ENCODE assay signal across 26 cellular contexts in genomic region chr17:56175299-56175935, GRCh38. TPM values are rescaled to one million over a fixed set of nuclear protein-coding genes. Genes with fewer than 3 reads are reported as not detected.
DNase-seq lines count a peak whose midpoint lies in the region; ATAC-seq and TF ChIP-seq lines count a peak whose summit lies in the region.
"Had no signal": no experiment of that assay in that cellular context is flagged by ENCODE, and none has a peak within 500 bp of the region (broad histone marks: within the 10 kb centered on the region; RNA-seq: fewer than 3 reads in every experiment).

No MANE protein-coding gene starts in this region.

- peak overlapping the region; percentile 74 for H3K27ac Mint-ChIP-seq in Caco-2 (ENCODE audit: unreplicated experiment)
- peak overlapping the region in 1 of 9 donors; percentile 16 for H3K27ac Mint-ChIP-seq in naive thymus-derived CD4-positive, alpha-beta T cell
- H3K27ac Mint-ChIP-seq: CD4-positive, alpha-beta memory T cell; naive thymus-derived CD8-positive, alpha-beta T cell; T-helper 2 cell treated with Interferon-gamma antibody and Interleukin-4, amounts not matched to agents 5 μg/mL and 100 μg/mL, for 36 hours had no signal

- no peaks in the 10 kb centered on the region for H3K27me3 ChIP-seq in Caco-2 (replicated peaks; ENCODE audit: control insufficient read depth, insufficient read depth, low read length)
- H3K27me3 ChIP-seq in naive thymus-derived CD4-positive, alpha-beta T cell (ENCODE audit: control insufficient read depth in 2 of 2, insufficient read depth in 2 of 2, low read length in 2 of 2) = no peaks in the 10 kb centered on the region
- H3K27me3 ChIP-seq: adrenal gland had no signal

- H3K4me1 ChIP-seq in Caco-2 = peaks cover 42% of the 10 kb centered on the region
- H3K4me1 ChIP-seq in naive thymus-derived CD4-positive, alpha-beta T cell (ENCODE audit: control insufficient read depth in 2 of 2, insufficient read depth in 2 of 2, low read length in 2 of 2) = no peaks in the 10 kb centered on the region
- H3K4me1 ChIP-seq: adrenal gland, HAP-1 had no signal

- H3K36me3 ChIP-seq in Caco-2 (ENCODE audit: control insufficient read depth, insufficient read depth, low read length) = 0 out of 2 replicates have a peak, but pooled peaks cover 1% of the 10 kb centered on the region
- H3K36me3 ChIP-seq in naive thymus-derived CD4-positive, alpha-beta T cell (ENCODE audit: control insufficient read depth in 2 of 3, insufficient read depth in 3 of 3, low read length in 3 of 3) = no peaks in the 10 kb centered on the region
- H3K36me3 ChIP-seq: adrenal gland, HAP-1, left ventricle myocardium inferior, thoracic aorta had no signal

- H3K4me3 Mint-ChIP-seq in Caco-2 (ENCODE audit: unreplicated experiment) = peak overlapping the region; percentile 47
- H3K4me3 Mint-ChIP-seq in naive thymus-derived CD4-positive, alpha-beta T cell = no peak overlapping the region
- H3K4me3 Mint-ChIP-seq: activated T-cell treated with anti-CD3 and anti-CD28 coated beads, Interleukin-2, amount 50 U/mL, for 4 hours; naive thymus-derived CD8-positive, alpha-beta T cell; T-helper 2 cell treated with Interferon-gamma antibody and Interleukin-4, amounts not matched to agents 5 μg/mL and 100 μg/mL, for 36 hours had no signal

- no TSS peak for BruUV-seq in Caco-2 (replicated peaks; lab: Mats Ljungman, UMichigan)

- H3K4me3 ChIP-seq in Caco-2 (ENCODE audit: low read depth, low read length) = no peak overlapping the region
- H3K4me3 ChIP-seq in naive thymus-derived CD4-positive, alpha-beta T cell (ENCODE audit: low read length) = no peak overlapping the region
- H3K4me3 ChIP-seq: adrenal gland, HAP-1, left ventricle myocardium inferior, thoracic aorta had no signal

- no peaks in the 10 kb centered on the region for H3K27me3 Mint-ChIP-seq in Caco-2 (ENCODE audit: insufficient read depth, unreplicated experiment)
- H3K27me3 Mint-ChIP-seq in naive thymus-derived CD4-positive, alpha-beta T cell = peaks cover 0 to 23% (median 7%) of the 10 kb centered on the region in 5 donors

- CTCF ChIA-PET in Caco-2 (lab: Charles Lee) = interaction anchor here (0.8 kb wide), 1 partner anchor 25 kb away, joined by 3 read pairs; no protein-coding TSS in a partner anchor
- CTCF ChIA-PET in naive thymus-derived CD4-positive, alpha-beta T cell (lab: Charles Lee) = no interaction called here

- H3K27ac ChIP-seq in naive thymus-derived CD4-positive, alpha-beta T cell (ENCODE audit: low read depth, low read length) = no peak overlapping the region
- H3K27ac ChIP-seq: adrenal gland, left ventricle myocardium inferior, thoracic aorta had no signal

- ATAC-seq in GM19463 (IDR thresholded peaks at IDR 0.05; ENCODE audit: unreplicated experiment) = peak; percentile 50
- ATAC-seq in omental fat pad (ENCODE audit: low FRiP score) = peak; percentile 25
- ATAC-seq in naive thymus-derived CD4-positive, alpha-beta T cell = no peak
- ATAC-seq: activated T-cell treated with anti-CD3 and anti-CD28 coated beads, Interleukin-2, amount 50 U/mL, for 4 hours; naive thymus-derived CD8-positive, alpha-beta T cell; PC-3 had no signal

- POLR2A ChIA-PET in Caco-2 (lab: Charles Lee) = no interaction called here
- POLR2A ChIA-PET in naive thymus-derived CD4-positive, alpha-beta T cell (lab: Charles Lee) = no interaction called here

- TF ChIP-seq CTCF in Caco-2 (IDR thresholded peaks at IDR 0.05; ENCODE audit: insufficient read depth in 1 of 2, low read depth in 1 of 2, low read length in 1 of 2, severe bottlenecking in 1 of 2, unreplicated experiment in 1 of 2) (no peak), omental fat pad (IDR thresholded peaks at IDR 0.05) (no peak), GM13977 (IDR thresholded peaks at IDR 0.05; ENCODE audit: extremely low read depth, insufficient read depth, missing control alignments) (no peak)

- in situ Hi-C loops in GM13977 (cut with MboI; ENCODE audit: low pct_unique_long_range_greater_than_20kb, low sequenced_read_pairs, unreplicated experiment) = no loop called here

- DNase-seq in Caco-2 (no peak), astrocyte of the hippocampus (ENCODE audit: low read depth, low spot score) (peak; percentile 5), omental fat pad (ENCODE audit: low spot score) (no peak), GM13977 (ENCODE audit: low spot score) (no peak), NCI-H2171 treated with DMSO at 0.1 percent for 48 hours (lab: John Stamatoyannopoulos, UW) (no peak)
- no peak for DNase-seq in naive thymus-derived CD4-positive, alpha-beta T cell
- DNase-seq in stimulated activated CD4-positive, alpha-beta T cell treated with anti-CD3 and anti-CD28 coated beads, Interleukin-4, amount 100 ng/mL, for 24 hours = no peak
- DNase-seq: activated CD4-positive, alpha-beta T cell treated with anti-CD3 and anti-CD28 coated beads for 4 hours; activated naive CD4-positive, alpha-beta T cell; activated T-cell treated with anti-CD3 and anti-CD28 coated beads, Interleukin-2, amount 50 U/mL, for 4 hours; adrenal gland; CD4-positive, alpha-beta memory T cell; KG1; left ventricle myocardium inferior; naive thymus-derived CD8-positive, alpha-beta T cell; NCI-H2107; NCI-H510A treated with DMSO at 0.1 percent for 48 hours; PC-3; stimulated activated CD4-positive, alpha-beta T cell treated with anti-CD3 and anti-CD28 coated beads, Interleukin-12 subunit alpha, Interleukin-12 subunit beta, amount 100 ng/mL, for 4 hours; stimulated activated naive CD4-positive, alpha-beta T cell had no signal

- peaks cover 9% of the 10 kb centered on the region for H3K36me3 Mint-ChIP-seq in Caco-2 (ENCODE audit: insufficient read depth, unreplicated experiment)
- no peaks in the 10 kb centered on the region for H3K36me3 Mint-ChIP-seq in naive thymus-derived CD4-positive, alpha-beta T cell
- H3K36me3 Mint-ChIP-seq: CD4-positive, alpha-beta memory T cell; naive thymus-derived CD8-positive, alpha-beta T cell had no signal

- intact Hi-C loops in Caco-2 (cut with micrococcal nuclease; ENCODE audit: unreplicated experiment) = no loop called here
- intact Hi-C loops in naive thymus-derived CD4-positive, alpha-beta T cell (cut with micrococcal nuclease) = no loop called here

- H3K9me3 ChIP-seq in Caco-2 = no peaks in the 10 kb centered on the region
- H3K9me3 ChIP-seq in naive thymus-derived CD4-positive, alpha-beta T cell (ENCODE audit: control insufficient read depth in 2 of 3, low read length in 3 of 3) = no peaks in the 10 kb centered on the region
- H3K9me3 ChIP-seq: adrenal gland, HAP-1, left ventricle myocardium inferior, thoracic aorta had no signal

- peaks cover 38% of the 10 kb centered on the region for H3K4me1 Mint-ChIP-seq in Caco-2 (ENCODE audit: low read depth, unreplicated experiment)
- no peaks in the 10 kb centered on the region for H3K4me1 Mint-ChIP-seq in naive thymus-derived CD4-positive, alpha-beta T cell
- H3K4me1 Mint-ChIP-seq: naive thymus-derived CD8-positive, alpha-beta T cell had no signal

- no peaks in the 10 kb centered on the region for H3K9me3 Mint-ChIP-seq in Caco-2 (ENCODE audit: unreplicated experiment)
- H3K9me3 Mint-ChIP-seq in naive thymus-derived CD4-positive, alpha-beta T cell = no peaks in the 10 kb centered on the region
- H3K9me3 Mint-ChIP-seq: activated T-cell treated with anti-CD3 and anti-CD28 coated beads, Interleukin-2, amount 50 U/mL, for 4 hours; naive thymus-derived CD8-positive, alpha-beta T cell; T-helper 2 cell treated with Interferon-gamma antibody and Interleukin-4, amounts not matched to agents 5 μg/mL and 100 μg/mL, for 36 hours had no signal

RNA-seq across cellular contexts. Expression of gene ANKFN1, which starts 22.1 kb away (rescaled TPM):
- total RNA-seq in Caco-2 (2022) (0.34 and 0.37 TPM in 2 replicates), omental fat pad (1 to 10 TPM; 1.7 to 3.0 (median 2.2) TPM)
- not detected for total RNA-seq in naive thymus-derived CD4-positive, alpha-beta T cell
- not detected for polyA plus RNA-seq in naive thymus-derived CD4-positive, alpha-beta T cell
- total RNA-seq: A673; activated T-cell treated with anti-CD3 and anti-CD28 coated beads, Interleukin-2, amount 50 U/mL, for 4 hours; CD4-positive, alpha-beta memory T cell; left ventricle myocardium inferior; naive thymus-derived CD8-positive, alpha-beta T cell; osteocyte; PC-3 had no signal
- polyA plus RNA-seq: CD4-positive, alpha-beta memory T cell; naive thymus-derived CD8-positive, alpha-beta T cell had no signal
